Comparison of ENCODE assay signal across 1 cellular context in the genomic region with DNA sequence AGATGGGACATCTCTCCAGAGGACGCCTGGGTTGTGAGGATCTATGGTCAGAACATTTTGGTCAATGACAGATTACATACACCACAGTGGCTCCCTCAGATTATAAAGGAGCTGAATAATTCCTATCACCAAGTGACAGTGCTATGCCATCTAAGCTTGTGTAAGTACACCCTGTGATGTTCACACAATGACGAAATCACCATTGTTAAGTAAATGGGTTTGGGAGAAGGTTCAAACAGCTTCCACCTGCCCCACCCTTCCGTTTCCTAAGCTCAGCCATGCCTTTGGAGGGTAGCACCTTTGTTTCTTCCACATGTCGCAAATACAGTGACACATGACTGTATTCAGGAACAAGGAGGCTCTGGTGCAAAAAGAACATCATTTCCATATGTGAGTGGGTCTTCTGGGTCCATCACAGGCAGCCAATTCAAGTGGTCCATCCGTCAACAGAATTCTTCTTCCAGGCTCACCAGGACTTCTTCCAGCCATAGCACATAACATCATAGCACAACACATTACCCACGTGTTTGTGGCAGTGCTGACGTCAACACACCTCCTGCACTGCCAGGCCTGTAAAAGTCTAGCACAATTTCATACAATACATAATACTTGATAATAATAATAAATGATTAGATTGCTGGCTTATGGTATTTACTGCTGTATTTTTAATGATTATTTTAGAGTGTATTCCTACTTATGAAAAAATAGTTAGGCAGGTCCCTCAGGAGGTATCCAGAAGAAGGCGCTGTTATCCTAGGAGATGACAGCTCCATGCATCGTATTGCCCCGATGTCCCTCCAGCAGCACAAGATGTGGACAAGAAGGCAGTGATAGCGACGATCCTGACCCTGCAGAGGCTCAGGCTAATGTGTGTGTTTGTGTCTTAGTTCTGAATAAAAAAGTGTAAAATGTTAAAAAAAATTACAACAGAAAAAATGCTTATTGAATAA.
TF ChIP-seq lines count a peak whose summit lies in the region.

No MANE protein-coding gene starts in this region.

TF ChIP-seq in GM23338, 12 proteins besides CTCF, POLR2A, EP300 and RAD21 (continued from another document):
- TF ChIP-seq ZNF114 (CRISPR knock-in tag; IDR thresholded peaks at IDR 0.05) (no peak), NANOG (IDR thresholded peaks at IDR 0.05; ENCODE audit: borderline replicate concordance) (no peak), ZNF331 (CRISPR knock-in tag; IDR thresholded peaks at IDR 0.05; ENCODE audit: low read depth) (no peak), POLR2AphosphoS5 (IDR thresholded peaks at IDR 0.05; ENCODE audit: low read depth) (no peak)
- TF ChIP-seq, protein P1, sequence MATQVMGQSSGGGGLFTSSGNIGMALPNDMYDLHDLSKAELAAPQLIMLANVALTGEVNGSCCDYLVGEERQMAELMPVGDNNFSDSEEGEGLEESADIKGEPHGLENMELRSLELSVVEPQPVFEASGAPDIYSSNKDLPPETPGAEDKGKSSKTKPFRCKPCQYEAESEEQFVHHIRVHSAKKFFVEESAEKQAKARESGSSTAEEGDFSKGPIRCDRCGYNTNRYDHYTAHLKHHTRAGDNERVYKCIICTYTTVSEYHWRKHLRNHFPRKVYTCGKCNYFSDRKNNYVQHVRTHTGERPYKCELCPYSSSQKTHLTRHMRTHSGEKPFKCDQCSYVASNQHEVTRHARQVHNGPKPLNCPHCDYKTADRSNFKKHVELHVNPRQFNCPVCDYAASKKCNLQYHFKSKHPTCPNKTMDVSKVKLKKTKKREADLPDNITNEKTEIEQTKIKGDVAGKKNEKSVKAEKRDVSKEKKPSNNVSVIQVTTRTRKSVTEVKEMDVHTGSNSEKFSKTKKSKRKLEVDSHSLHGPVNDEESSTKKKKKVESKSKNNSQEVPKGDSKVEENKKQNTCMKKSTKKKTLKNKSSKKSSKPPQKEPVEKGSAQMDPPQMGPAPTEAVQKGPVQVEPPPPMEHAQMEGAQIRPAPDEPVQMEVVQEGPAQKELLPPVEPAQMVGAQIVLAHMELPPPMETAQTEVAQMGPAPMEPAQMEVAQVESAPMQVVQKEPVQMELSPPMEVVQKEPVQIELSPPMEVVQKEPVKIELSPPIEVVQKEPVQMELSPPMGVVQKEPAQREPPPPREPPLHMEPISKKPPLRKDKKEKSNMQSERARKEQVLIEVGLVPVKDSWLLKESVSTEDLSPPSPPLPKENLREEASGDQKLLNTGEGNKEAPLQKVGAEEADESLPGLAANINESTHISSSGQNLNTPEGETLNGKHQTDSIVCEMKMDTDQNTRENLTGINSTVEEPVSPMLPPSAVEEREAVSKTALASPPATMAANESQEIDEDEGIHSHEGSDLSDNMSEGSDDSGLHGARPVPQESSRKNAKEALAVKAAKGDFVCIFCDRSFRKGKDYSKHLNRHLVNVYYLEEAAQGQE (IDR thresholded peaks at IDR 0.05; ENCODE audit: unreplicated experiment) = no peak
- TF ChIP-seq, protein P2, sequence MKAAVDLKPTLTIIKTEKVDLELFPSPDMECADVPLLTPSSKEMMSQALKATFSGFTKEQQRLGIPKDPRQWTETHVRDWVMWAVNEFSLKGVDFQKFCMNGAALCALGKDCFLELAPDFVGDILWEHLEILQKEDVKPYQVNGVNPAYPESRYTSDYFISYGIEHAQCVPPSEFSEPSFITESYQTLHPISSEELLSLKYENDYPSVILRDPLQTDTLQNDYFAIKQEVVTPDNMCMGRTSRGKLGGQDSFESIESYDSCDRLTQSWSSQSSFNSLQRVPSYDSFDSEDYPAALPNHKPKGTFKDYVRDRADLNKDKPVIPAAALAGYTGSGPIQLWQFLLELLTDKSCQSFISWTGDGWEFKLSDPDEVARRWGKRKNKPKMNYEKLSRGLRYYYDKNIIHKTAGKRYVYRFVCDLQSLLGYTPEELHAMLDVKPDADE (IDR thresholded peaks at IDR 0.05) = no peak
